Comparison of ENCODE assay signal across 11 cellular contexts in genomic region chr3:39409514-39410136, GRCh38. TPM values are rescaled to one million over a fixed set of nuclear protein-coding genes. Genes with fewer than 3 reads are reported as not detected.
DNase-seq lines count a peak whose midpoint lies in the region; ATAC-seq and TF ChIP-seq lines count a peak whose summit lies in the region.
"Had no signal": no experiment of that assay in that cellular context is flagged by ENCODE, and none has a peak within 500 bp of the region (broad histone marks: within the 10 kb centered on the region; RNA-seq: fewer than 3 reads in every experiment).

No MANE protein-coding gene starts in this region.

- H3K27me3 ChIP-seq in CD4-positive, alpha-beta T cell (ENCODE audit: control insufficient read depth, insufficient read depth, low read length), result no peaks in the 10 kb centered on the region
- H3K27me3 ChIP-seq in HUES48 (ENCODE audit: control insufficient read depth, insufficient read depth, low read length), result no peaks in the 10 kb centered on the region
- no peaks in the 10 kb centered on the region for H3K27me3 ChIP-seq in stomach
- H3K27me3 ChIP-seq: esophagus squamous epithelium had no signal

- no peak overlapping the region for H3K9ac ChIP-seq in HUES48 (ENCODE audit: low read depth, low read length)
- H3K9ac ChIP-seq: parathyroid adenoma had no signal

- H3K4me3 Mint-ChIP-seq in CD4-positive, alpha-beta T cell, result peak overlapping the region; percentile 86
- peak overlapping the region; percentile 94 for H3K4me3 Mint-ChIP-seq in activated T-helper 2 cell treated with anti-CD3 and anti-CD28 coated beads, Interferon-gamma antibody, Interleukin-2, Interleukin-4, amounts not matched to agents 10 μg/mL and 5 μg/mL and 100 μg/mL, durations not matched to agents 14 hours and 24 hours and 36 hours (ENCODE audit: low read depth)
- peak overlapping the region in 5 of 8 donors; percentile 18 to 66 (median 53) for H3K4me3 Mint-ChIP-seq in naive B cell

- TF ChIP-seq EP300 in stomach (IDR thresholded peaks at IDR 0.05), result no peak

- H3K36me3 ChIP-seq in HUES48 (ENCODE audit: control insufficient read depth, insufficient read depth, low read length) (peaks cover 73% of the 10 kb centered on the region), stomach (peaks cover 48 to 69% (median 68%) of the 10 kb centered on the region in 4 donors)

- no peak for TF ChIP-seq POLR2A in stomach (IDR thresholded peaks at IDR 0.05)

- no peak overlapping the region for H3K4me3 ChIP-seq in HUES48 (ENCODE audit: low read depth, low read length)
- H3K4me3 ChIP-seq in stomach, result no peak overlapping the region
- H3K4me3 ChIP-seq: esophagus squamous epithelium had no signal

- no peaks in the 10 kb centered on the region for H3K27me3 Mint-ChIP-seq in CD4-positive, alpha-beta T cell
- no peaks in the 10 kb centered on the region for H3K27me3 Mint-ChIP-seq in activated T-helper 2 cell treated with anti-CD3 and anti-CD28 coated beads, Interferon-gamma antibody, Interleukin-2, Interleukin-4, amounts not matched to agents 10 μg/mL and 5 μg/mL and 100 μg/mL, durations not matched to agents 14 hours and 24 hours and 36 hours (ENCODE audit: low read depth)
- H3K27me3 Mint-ChIP-seq in naive B cell, result no peaks in the 10 kb centered on the region

- DNase-seq in CD4-positive, alpha-beta T cell, result no peak
- DNase-seq in activated T-helper 2 cell treated with anti-CD3 and anti-CD28 coated beads, Interferon-gamma antibody, Interleukin-2, Interleukin-4, amounts not matched to agents 10 μg/mL and 5 μg/mL and 100 μg/mL, durations not matched to agents 14 hours and 24 hours and 36 hours (ENCODE audit: low spot score), result no peak
- no peak for DNase-seq in naive B cell
- DNase-seq in NCI-H1105 treated with DMSO at 0.1 percent for 48 hours (lab: John Stamatoyannopoulos, UW), result no peak
- no peak for DNase-seq in stomach
- DNase-seq in SW 1271 (lab: John Stamatoyannopoulos, UW), result no peak
- DNase-seq: esophagus squamous epithelium, NCI-H1092 treated with DMSO at 0.1 percent for 48 hours had no signal

- no peak for TF ChIP-seq CTCF in CD4-positive, alpha-beta T cell (IDR thresholded peaks at IDR 0.05)
- TF ChIP-seq CTCF in stomach (IDR thresholded peaks at IDR 0.05), result no peak

- no peaks in the 10 kb centered on the region for H3K9me3 ChIP-seq in CD4-positive, alpha-beta T cell (ENCODE audit: control insufficient read depth, low read length)
- H3K9me3 ChIP-seq in HUES48 (ENCODE audit: control insufficient read depth, insufficient read depth, low read length) (no peaks in the 10 kb centered on the region), stomach (no peaks in the 10 kb centered on the region)
- H3K9me3 ChIP-seq: esophagus squamous epithelium had no signal

- no peaks in the 10 kb centered on the region for H3K9me3 Mint-ChIP-seq in CD4-positive, alpha-beta T cell
- no peaks in the 10 kb centered on the region for H3K9me3 Mint-ChIP-seq in activated T-helper 2 cell treated with anti-CD3 and anti-CD28 coated beads, Interferon-gamma antibody, Interleukin-2, Interleukin-4, amounts not matched to agents 10 μg/mL and 5 μg/mL and 100 μg/mL, durations not matched to agents 14 hours and 24 hours and 36 hours
- no peaks in the 10 kb centered on the region for H3K9me3 Mint-ChIP-seq in naive B cell

- H3K36me3 Mint-ChIP-seq in CD4-positive, alpha-beta T cell (ENCODE audit: low read depth), result peaks cover 82% of the 10 kb centered on the region
- peaks cover 83% of the 10 kb centered on the region for H3K36me3 Mint-ChIP-seq in activated T-helper 2 cell treated with anti-CD3 and anti-CD28 coated beads, Interferon-gamma antibody, Interleukin-2, Interleukin-4, amounts not matched to agents 10 μg/mL and 5 μg/mL and 100 μg/mL, durations not matched to agents 14 hours and 24 hours and 36 hours (ENCODE audit: low read depth)
- peaks cover 20 to 22% of the 10 kb centered on the region in 2 donors for H3K36me3 Mint-ChIP-seq in naive B cell

- 56 to 63% (median 58%) methylated on average over 7 of the region's 7 CpGs for WGBS in stomach, 5 donors

- peaks cover 48% of the 10 kb centered on the region for H3K4me1 Mint-ChIP-seq in CD4-positive, alpha-beta T cell (ENCODE audit: low read depth)
- H3K4me1 Mint-ChIP-seq in activated T-helper 2 cell treated with anti-CD3 and anti-CD28 coated beads, Interferon-gamma antibody, Interleukin-2, Interleukin-4, amounts not matched to agents 10 μg/mL and 5 μg/mL and 100 μg/mL, durations not matched to agents 14 hours and 24 hours and 36 hours (ENCODE audit: low read depth), result peaks cover 43% of the 10 kb centered on the region
- peaks cover 30 to 44% (median 42%) of the 10 kb centered on the region in 3 donors for H3K4me1 Mint-ChIP-seq in naive B cell

- intact Hi-C loops in CD4-positive, alpha-beta T cell (cut with DNase I, micrococcal nuclease), result loop anchor here in 1 of 2 experiments (5.0 to 10.0 kb wide), 7 partner anchors 38 to 1795 kb away; partner anchors contain the start of genes ACAA1 and MYD88
- intact Hi-C loops in activated T-helper 2 cell treated with anti-CD3 and anti-CD28 coated beads, Interferon-gamma antibody, Interleukin-2, Interleukin-4, amounts not matched to agents 10 μg/mL and 5 μg/mL and 100 μg/mL, durations not matched to agents 14 hours and 24 hours and 36 hours (cut with micrococcal nuclease), result loop anchor here (5.0 kb wide), 1 partner anchor 1043 kb away; no protein-coding TSS in a partner anchor
- intact Hi-C loops in stomach (cut with DNase I; ENCODE audit: low total_unique reads), result no loop called here

- no peak for ATAC-seq in CD4-positive, alpha-beta T cell (ENCODE audit: poor library complexity)
- no peak for ATAC-seq in naive B cell (ENCODE audit: low read depth in 2 of 2)
- no peak for ATAC-seq in GM21515 (IDR thresholded peaks at IDR 0.05; ENCODE audit: unreplicated experiment)

- CTCF ChIA-PET in CD4-positive, alpha-beta T cell (lab: Charles Lee), result no interaction called here

- H3K4me1 ChIP-seq in HUES48 (ENCODE audit: control insufficient read depth, insufficient read depth, low read length) (peaks cover 19% of the 10 kb centered on the region), stomach (peaks cover 17 to 50% (median 43%) of the 10 kb centered on the region in 4 donors)

- peak overlapping the region; percentile 55 for H3K27ac Mint-ChIP-seq in CD4-positive, alpha-beta T cell
- H3K27ac Mint-ChIP-seq in activated T-helper 2 cell treated with anti-CD3 and anti-CD28 coated beads, Interferon-gamma antibody, Interleukin-2, Interleukin-4, amounts not matched to agents 10 μg/mL and 5 μg/mL and 100 μg/mL, durations not matched to agents 14 hours and 24 hours and 36 hours, result peak overlapping the region; percentile 63
- H3K27ac Mint-ChIP-seq in naive B cell, result peak overlapping the region in 3 of 6 donors; percentile 65 to 97 (median 94)

- H3K27ac ChIP-seq in CD4-positive, alpha-beta T cell (ENCODE audit: low read depth, low read length), result peak overlapping the region; percentile 10
- H3K27ac ChIP-seq in HUES48 (ENCODE audit: low read depth, low read length) (peak overlapping the region; percentile 31), stomach (no peak overlapping the region)
- H3K27ac ChIP-seq: parathyroid adenoma had no signal

- POLR2A ChIA-PET in CD4-positive, alpha-beta T cell (lab: Charles Lee), result no interaction called here

RNA-seq across cellular contexts. Expression of gene RPSA, which starts 3.1 kb away (rescaled TPM):
- 1,000 to 10,000 TPM; 1,930 to 1,974 TPM for total RNA-seq in CD4-positive, alpha-beta T cell
- total RNA-seq in activated T-helper 2 cell treated with anti-CD3 and anti-CD28 coated beads, Interferon-gamma antibody, Interleukin-2, Interleukin-4, amounts not matched to agents 10 μg/mL and 5 μg/mL and 100 μg/mL, durations not matched to agents 14 hours and 24 hours and 36 hours, result 2,053 and 2,074 TPM in 2 replicates
- 1,000 to 10,000 TPM; 1,144 to 1,512 (median 1,204) TPM for polyA plus RNA-seq in naive B cell (ENCODE audit: low read depth in 6 of 6)
- 1,000 to 10,000 TPM in 1 of 5 donors, 100 to 1,000 TPM in 4; 346 to 1,202 (median 723) TPM for total RNA-seq in stomach
- polyA plus RNA-seq in stomach, result 1,000 to 10,000 TPM; 1,543 to 2,119 (median 2,100) TPM

RNA-seq across cellular contexts. Expression of gene SLC25A38, which starts 26.5 kb away (rescaled TPM):
- 10 to 100 TPM; 43.2 to 44.7 TPM for total RNA-seq in CD4-positive, alpha-beta T cell
- total RNA-seq in activated T-helper 2 cell treated with anti-CD3 and anti-CD28 coated beads, Interferon-gamma antibody, Interleukin-2, Interleukin-4, amounts not matched to agents 10 μg/mL and 5 μg/mL and 100 μg/mL, durations not matched to agents 14 hours and 24 hours and 36 hours, result 35.5 and 37.5 TPM in 2 replicates
- polyA plus RNA-seq in naive B cell (ENCODE audit: low read depth in 6 of 6) (10 to 100 TPM; 44.4 to 70.4 (median 56.5) TPM), stomach (10 to 100 TPM; 28.4 to 41.4 (median 29.5) TPM)
- 100 to 1,000 TPM in 1 of 5 donors, 10 to 100 TPM in 4; 14.7 to 119 (median 23.3) TPM for total RNA-seq in stomach

RNA-seq across cellular contexts. Expression of gene MOBP, which starts 57.9 kb away (rescaled TPM):
- total RNA-seq in CD4-positive, alpha-beta T cell, result not detected
- total RNA-seq in activated T-helper 2 cell treated with anti-CD3 and anti-CD28 coated beads, Interferon-gamma antibody, Interleukin-2, Interleukin-4, amounts not matched to agents 10 μg/mL and 5 μg/mL and 100 μg/mL, durations not matched to agents 14 hours and 24 hours and 36 hours, result 0.14 TPM in 1 of 2 replicates, not detected in the other
- not detected for polyA plus RNA-seq in naive B cell (ENCODE audit: low read depth in 6 of 6)
- total RNA-seq in stomach, result under 1 TPM in 3 of 5 donors, not detected in 2; 0.29 to 0.92 (median 0.58) TPM
- polyA plus RNA-seq in stomach, result under 1 TPM in 1 of 3 donors, not detected in 2; 0.06 TPM
- total RNA-seq: esophagus squamous epithelium had no signal

Comparison
In these comparisons a context has a peak if more than half of its experiments do, and no peak if none do; other contexts are left out.
1. H3K27ac ChIP-seq: peak in CD4-positive, alpha-beta T cell (single experiment) and HUES48 (single experiment); none in stomach (0 of 5).
2. Peak in every context shown above with its lines, with median percentiles within 50 percentile points of each other: H3K4me3 Mint-ChIP-seq.